Comparison of ENCODE assay signal across 9 cellular contexts in the genomic region with DNA sequence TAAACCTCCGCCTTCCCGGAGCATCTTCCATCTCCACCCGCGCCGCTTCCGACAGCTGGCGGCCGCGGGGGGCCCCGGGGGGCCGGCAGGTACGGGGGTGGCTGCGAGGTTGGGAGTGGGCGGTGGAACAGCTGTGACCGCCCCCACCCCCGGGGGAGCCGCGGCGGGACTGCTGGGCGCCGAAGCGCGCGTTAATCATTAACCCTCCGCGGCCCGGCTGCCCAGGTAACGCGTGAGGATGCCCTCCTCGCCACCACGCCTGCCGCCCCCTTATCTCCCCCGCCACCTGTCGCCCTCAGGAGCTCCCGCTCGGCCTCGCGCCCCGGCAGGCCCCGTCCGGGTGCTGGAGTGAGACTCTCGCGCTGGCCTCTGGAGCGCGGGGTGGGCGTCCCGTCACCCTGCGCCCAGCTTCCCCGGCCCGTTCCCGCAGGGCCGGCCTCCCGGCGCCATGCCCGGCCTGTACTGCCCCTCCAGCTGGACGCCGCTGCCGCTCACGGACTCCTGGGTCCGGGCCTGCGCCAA. TPM values are rescaled to one million over a fixed set of nuclear protein-coding genes. Genes with fewer than 3 reads are reported as not detected.
DNase-seq lines count a peak whose midpoint lies in the region; ATAC-seq and TF ChIP-seq lines count a peak whose summit lies in the region.
"Had no signal": no experiment of that assay in that cellular context is flagged by ENCODE, and none has a peak within 500 bp of the region (broad histone marks: within the 10 kb centered on the region; RNA-seq: fewer than 3 reads in every experiment).

No MANE protein-coding gene starts in this region.

- no peak for ATAC-seq in gastroesophageal sphincter
- ATAC-seq in activated CD8-positive, alpha-beta memory T cell treated with anti-CD3 and anti-CD28 coated beads, Interleukin-2, amount 10 ng/mL, durations not matched to agents 7 days and 5 days, result no peak

- H2BK5ac ChIP-seq in trophoblast cell (ENCODE audit: low read depth, low read length, poor library complexity), result no peak overlapping the region

- H3K9me3 Mint-ChIP-seq in activated CD8-positive, alpha-beta memory T cell treated with anti-CD3 and anti-CD28 coated beads, Interleukin-2, amount 10 ng/mL, durations not matched to agents 7 days and 5 days (ENCODE audit: low read depth), result no peaks in the 10 kb centered on the region

- H3K18ac ChIP-seq in trophoblast cell (ENCODE audit: low read length), result no peak overlapping the region

- no peak overlapping the region for H2AFZ ChIP-seq in trophoblast cell (ENCODE audit: insufficient read depth, low read length, poor library complexity)

- no peak overlapping the region for H3K9ac ChIP-seq in trophoblast cell (ENCODE audit: low read length)

- no peaks in the 10 kb centered on the region for H3K9me3 ChIP-seq in effector memory CD4-positive, alpha-beta T cell (ENCODE audit: control insufficient read depth, low read length)
- H3K9me3 ChIP-seq in trophoblast cell (ENCODE audit: insufficient read depth, low read depth, low read length) (peaks cover 2% of the 10 kb centered on the region), gastroesophageal sphincter (no peaks in the 10 kb centered on the region)

- H2BK12ac ChIP-seq in trophoblast cell (ENCODE audit: low read length), result no peak overlapping the region

- peaks cover 49% of the 10 kb centered on the region for H3K27me3 Mint-ChIP-seq in activated CD8-positive, alpha-beta memory T cell treated with anti-CD3 and anti-CD28 coated beads, Interleukin-2, amount 10 ng/mL, durations not matched to agents 7 days and 5 days

- no peak overlapping the region for H3K23ac ChIP-seq in trophoblast cell (ENCODE audit: low read length)

- no peaks in the 10 kb centered on the region for H3K36me3 Mint-ChIP-seq in activated CD8-positive, alpha-beta memory T cell treated with anti-CD3 and anti-CD28 coated beads, Interleukin-2, amount 10 ng/mL, durations not matched to agents 7 days and 5 days

- DNase-seq in GM03348 (ENCODE audit: low spot score) (peak; percentile 27), NCI-H1105 treated with DMSO at 0.1 percent for 48 hours (lab: John Stamatoyannopoulos, UW) (peak; percentile 38), trophoblast cell (no peak), superior temporal gyrus (ENCODE audit: extremely low spot score) (no peak), cerebellar nuclear complex (lab: John Stamatoyannopoulos, UW) (no peak)
- DNase-seq in effector memory CD4-positive, alpha-beta T cell, result no peak
- no peak for DNase-seq in activated CD8-positive, alpha-beta memory T cell treated with anti-CD3 and anti-CD28 coated beads, Interleukin-2, amount 10 ng/mL, durations not matched to agents 7 days and 5 days

- no peak overlapping the region for H4K12ac ChIP-seq in trophoblast cell (ENCODE audit: low read depth, low read length)

- no peak overlapping the region for H4K8ac ChIP-seq in trophoblast cell (ENCODE audit: low read depth, low read length)

- no peak overlapping the region for H2BK120ac ChIP-seq in trophoblast cell (ENCODE audit: insufficient read depth, low read length, poor library complexity)

- H3K4me1 ChIP-seq in effector memory CD4-positive, alpha-beta T cell (ENCODE audit: control insufficient read depth, insufficient read depth, low read length, poor library complexity, severe bottlenecking), result peaks cover 21% of the 10 kb centered on the region
- peaks cover 6% of the 10 kb centered on the region in 2 experiments for H3K4me1 ChIP-seq in trophoblast cell (ENCODE audit: control insufficient read depth in 1 of 2, insufficient read depth in 2 of 2, low read length in 2 of 2)
- peaks cover 0 to 29% (median 23%) of the 10 kb centered on the region in 3 donors for H3K4me1 ChIP-seq in gastroesophageal sphincter

- no peak overlapping the region for H3K27ac ChIP-seq in effector memory CD4-positive, alpha-beta T cell (ENCODE audit: insufficient read depth, low read length, poor library complexity, severe bottlenecking)
- no peak overlapping the region for H3K27ac ChIP-seq in trophoblast cell (ENCODE audit: low read depth, low read length)
- H3K27ac ChIP-seq in gastroesophageal sphincter, result no peak overlapping the region

- H3K14ac ChIP-seq in trophoblast cell (ENCODE audit: low read length), result no peak overlapping the region

- H3K4me3 ChIP-seq in effector memory CD4-positive, alpha-beta T cell (ENCODE audit: insufficient read depth, low read depth, low read length, poor library complexity, severe bottlenecking), result peak overlapping the region; percentile 70
- H3K4me3 ChIP-seq in trophoblast cell (ENCODE audit: low read depth, low read length), result peak overlapping the region; percentile 25
- H3K4me3 ChIP-seq in gastroesophageal sphincter, result peak overlapping the region in 1 of 2 donors; percentile 60

- H4K91ac ChIP-seq in trophoblast cell (ENCODE audit: low read depth, low read length), result no peak overlapping the region

- no peaks in the 10 kb centered on the region for H3K79me2 ChIP-seq in trophoblast cell (ENCODE audit: control insufficient read depth, insufficient read depth, low read length, poor library complexity)

- WGBS in trophoblast cell (ENCODE audit: extremely low coverage, insufficient coverage, insufficient read length), result no CpG with 5 or more reads among the region's 61 CpGs
- WGBS in gastroesophageal sphincter (ENCODE audit: low coverage in 1 of 2), 2 donors, result 0% methylated on average over 5 of the region's 61 CpGs; no CpG with 5 or more reads in 1 of the 2 donors

- no peaks in the 10 kb centered on the region for H3K36me3 ChIP-seq in effector memory CD4-positive, alpha-beta T cell (ENCODE audit: control insufficient read depth, insufficient read depth, low read length)
- H3K36me3 ChIP-seq in trophoblast cell (ENCODE audit: control insufficient read depth in 1 of 2, insufficient read depth in 2 of 2, low read length in 2 of 2) (no peaks in the 10 kb centered on the region), gastroesophageal sphincter (no peaks in the 10 kb centered on the region)

- no peak for TF ChIP-seq EP300 in gastroesophageal sphincter (IDR thresholded peaks at IDR 0.05)

- H2AK5ac ChIP-seq in trophoblast cell (ENCODE audit: low read length), result no peak overlapping the region

- H3K4me2 ChIP-seq in trophoblast cell (ENCODE audit: low read length), result peak overlapping the region; percentile 37

- CTCF ChIA-PET in activated CD8-positive, alpha-beta memory T cell treated with anti-CD3 and anti-CD28 coated beads, Interleukin-2, amount 10 ng/mL, durations not matched to agents 7 days and 5 days (lab: Charles Lee), result interaction anchor here (0.6 to 5.3 kb wide), 6 partner anchors 10 to 59 kb away, joined by 3 to 42 read pairs (median 4); partner anchors contain the start of genes CAMK2N2 and EEF1AKMT4

- H3K4me1 Mint-ChIP-seq in activated CD8-positive, alpha-beta memory T cell treated with anti-CD3 and anti-CD28 coated beads, Interleukin-2, amount 10 ng/mL, durations not matched to agents 7 days and 5 days, result peaks cover 6% of the 10 kb centered on the region

- H3K79me1 ChIP-seq in trophoblast cell (ENCODE audit: low read length), result no peaks in the 10 kb centered on the region

- no peak overlapping the region for H3K4me3 Mint-ChIP-seq in activated CD8-positive, alpha-beta memory T cell treated with anti-CD3 and anti-CD28 coated beads, Interleukin-2, amount 10 ng/mL, durations not matched to agents 7 days and 5 days

- TF ChIP-seq CTCF in gastroesophageal sphincter (IDR thresholded peaks at IDR 0.05), result no peak

- H3K27ac Mint-ChIP-seq in activated CD8-positive, alpha-beta memory T cell treated with anti-CD3 and anti-CD28 coated beads, Interleukin-2, amount 10 ng/mL, durations not matched to agents 7 days and 5 days, result no peak overlapping the region

- peaks cover 47% of the 10 kb centered on the region for H3K27me3 ChIP-seq in effector memory CD4-positive, alpha-beta T cell (replicated peaks; ENCODE audit: control insufficient read depth, insufficient read depth, low read length, poor library complexity, severe bottlenecking)
- H3K27me3 ChIP-seq in trophoblast cell (ENCODE audit: insufficient read depth, low read length) (peaks cover 51% of the 10 kb centered on the region), gastroesophageal sphincter (peaks cover 100% of the 10 kb centered on the region)

- TF ChIP-seq POLR2A in gastroesophageal sphincter (IDR thresholded peaks at IDR 0.05), result no peak

- no peak overlapping the region for H3K4ac ChIP-seq in trophoblast cell (ENCODE audit: low read depth, low read length)

RNA-seq across cellular contexts. Expression of gene VWA5B2, which starts 0.8 kb away (rescaled TPM):
- 0.01 TPM in 2 replicates for polyA plus RNA-seq in trophoblast cell (2013)
- under 1 TPM in 2 of 4 donors, not detected in 2; 0.10 to 0.54 TPM for total RNA-seq in gastroesophageal sphincter
- total RNA-seq in activated CD8-positive, alpha-beta memory T cell treated with anti-CD3 and anti-CD28 coated beads, Interleukin-2, amount 10 ng/mL, durations not matched to agents 7 days and 5 days, result not detected
- total RNA-seq: SK-MEL-5 had no signal

RNA-seq across cellular contexts. Expression of gene ALG3, which starts 18.6 kb away (rescaled TPM):
- 48.2 and 49.8 TPM in 2 replicates for polyA plus RNA-seq in trophoblast cell (2013)
- total RNA-seq in gastroesophageal sphincter, result 10 to 100 TPM; 30.0 to 62.6 (median 38.6) TPM
- 10 to 100 TPM; 38.7 to 48.2 TPM for total RNA-seq in activated CD8-positive, alpha-beta memory T cell treated with anti-CD3 and anti-CD28 coated beads, Interleukin-2, amount 10 ng/mL, durations not matched to agents 7 days and 5 days

RNA-seq across cellular contexts. Expression of gene EEF1AKMT4, which starts 19.3 kb away (rescaled TPM):
- polyA plus RNA-seq in trophoblast cell (2013), result 6.1 and 6.2 TPM in 2 replicates
- 1 to 10 TPM; 1.4 to 3.8 (median 2.2) TPM for total RNA-seq in gastroesophageal sphincter
- total RNA-seq in activated CD8-positive, alpha-beta memory T cell treated with anti-CD3 and anti-CD28 coated beads, Interleukin-2, amount 10 ng/mL, durations not matched to agents 7 days and 5 days, result 1 to 10 TPM; 4.1 to 6.7 TPM

RNA-seq across cellular contexts. Expression of gene CAMK2N2, which starts 31.2 kb away (rescaled TPM):
- polyA plus RNA-seq in trophoblast cell (2013), result 0.42 and 0.47 TPM in 2 replicates
- total RNA-seq in gastroesophageal sphincter, result not detected
- under 1 TPM; 0.20 to 0.37 TPM for total RNA-seq in activated CD8-positive, alpha-beta memory T cell treated with anti-CD3 and anti-CD28 coated beads, Interleukin-2, amount 10 ng/mL, durations not matched to agents 7 days and 5 days

RNA-seq across cellular contexts. Expression of gene ABCF3, which starts 44.1 kb away (rescaled TPM):
- polyA plus RNA-seq in trophoblast cell (2013), result 31.9 and 32.0 TPM in 2 replicates
- total RNA-seq in gastroesophageal sphincter, result 10 to 100 TPM; 31.8 to 54.9 (median 39.5) TPM
- 10 to 100 TPM; 57.6 to 60.2 TPM for total RNA-seq in activated CD8-positive, alpha-beta memory T cell treated with anti-CD3 and anti-CD28 coated beads, Interleukin-2, amount 10 ng/mL, durations not matched to agents 7 days and 5 days

Comparison
In these comparisons a context has a peak if more than half of its experiments do, and no peak if none do; other contexts are left out.
1. DNase-seq: peak in GM03348 (single experiment) and NCI-H1105 treated with DMSO at 0.1 percent for 48 hours (single experiment); none in effector memory CD4-positive, alpha-beta T cell (0 of 3), trophoblast cell (0 of 2), superior temporal gyrus (single experiment), cerebellar nuclear complex (0 of 2) and activated CD8-positive, alpha-beta memory T cell treated with anti-CD3 and anti-CD28 coated beads, Interleukin-2, amount 10 ng/mL, durations not matched to agents 7 days and 5 days (single experiment).